Comparison of ENCODE assay signal across 1 cellular context in genomic region chr15:96334017-96334704, GRCh38.
A peak's percentile ranks its signal among the peaks of the same experiment; 100 is the strongest.
TF ChIP-seq lines count a peak whose summit lies in the region.

No MANE protein-coding gene starts in this region.

TF ChIP-seq in HepG2, 621 proteins besides CTCF, POLR2A, EP300 and RAD21 (continued from another document and continues in another):
- TF ChIP-seq FUBP1 (CRISPR knock-in tag; IDR thresholded peaks at IDR 0.05; ENCODE audit: borderline replicate concordance) (no peak), CEBPG (CRISPR knock-in tag; IDR thresholded peaks at IDR 0.05) (no peak), BORCS8-MEF2B (CRISPR knock-in tag; IDR thresholded peaks at IDR 0.05) (peak; percentile 40; the same call in 1 of the 2 replicates), ZNF225 (CRISPR knock-in tag; IDR thresholded peaks at IDR 0.05) (0 out of 2 replicates have a peak, but pooled peaks have one; percentile 13), SRY (CRISPR knock-in tag; IDR thresholded peaks at IDR 0.05) (peak; percentile 25; the same call in 1 of the 2 replicates), RBM39 (IDR thresholded peaks at IDR 0.05; ENCODE audit: low read depth, low read length, poor library complexity, severe bottlenecking) (peak; percentile 17), AHR (CRISPR knock-in tag; IDR thresholded peaks at IDR 0.05) (no peak), MED1 (CRISPR knock-in tag; IDR thresholded peaks at IDR 0.05) (0 out of 2 replicates have a peak, but pooled peaks have one; percentile 30), ZBTB8A (CRISPR knock-in tag; IDR thresholded peaks at IDR 0.05; ENCODE audit: borderline replicate concordance, low read depth) (no peak), ZNF737 (CRISPR knock-in tag; IDR thresholded peaks at IDR 0.05; ENCODE audit: borderline replicate concordance) (0 out of 2 replicates have a peak, but pooled peaks have one; percentile 60), TOPORS (CRISPR knock-in tag; IDR thresholded peaks at IDR 0.05) (0 out of 2 replicates have a peak, but pooled peaks have one; percentile 34), MAZ (IDR thresholded peaks at IDR 0.05; ENCODE audit: borderline replicate concordance, low read depth, low read length) (no peak), MAZ (CRISPR knock-in tag; IDR thresholded peaks at IDR 0.05; ENCODE audit: low read depth) (no peak), HDAC1 (CRISPR knock-in tag; IDR thresholded peaks at IDR 0.05) (no peak), ZSCAN21 (CRISPR knock-in tag; IDR thresholded peaks at IDR 0.05; ENCODE audit: borderline replicate concordance) (0 out of 2 replicates have a peak, but pooled peaks have one; percentile 50), SPEN (CRISPR knock-in tag; IDR thresholded peaks at IDR 0.05; ENCODE audit: low read depth) (no peak), MXD1 (CRISPR knock-in tag; IDR thresholded peaks at IDR 0.05) (0 out of 2 replicates have a peak, but pooled peaks have one; percentile 26), SUZ12 (IDR thresholded peaks at IDR 0.05; ENCODE audit: low read depth, low read length) (no peak), ZNF766 (CRISPR knock-in tag; IDR thresholded peaks at IDR 0.05; ENCODE audit: borderline replicate concordance) (0 out of 2 replicates have a peak, but pooled peaks have one; percentile 20), ZFP41 (CRISPR knock-in tag; IDR thresholded peaks at IDR 0.05; ENCODE audit: borderline replicate concordance) (no peak), ZNF777 (CRISPR knock-in tag; IDR thresholded peaks at IDR 0.05) (peak; percentile 73), ZNF253 (CRISPR knock-in tag; IDR thresholded peaks at IDR 0.05; ENCODE audit: borderline replicate concordance) (no peak), RBFOX2 (IDR thresholded peaks at IDR 0.05; ENCODE audit: low read depth, low read length) (peak; percentile 45; the same call in 1 of the 2 replicates), ZNF263 (CRISPR knock-in tag; IDR thresholded peaks at IDR 0.05) (0 out of 2 replicates have a peak, but pooled peaks have one; percentile 8), AGO2 (optimal IDR thresholded peaks at IDR 0.05; ENCODE audit: low read depth, low read length) (peak; percentile 49), SP2 (CRISPR knock-in tag; IDR thresholded peaks at IDR 0.05) (0 out of 2 replicates have a peak, but pooled peaks have one; percentile 15), ZNF446 (CRISPR knock-in tag; IDR thresholded peaks at IDR 0.05) (no peak), MBD4 (IDR thresholded peaks at IDR 0.05; ENCODE audit: borderline replicate concordance, low read length) (no peak), SRSF1 (optimal IDR thresholded peaks at IDR 0.05; ENCODE audit: low read depth, low read length) (no peak), ZC3H13 (CRISPR knock-in tag; IDR thresholded peaks at IDR 0.05) (peak; percentile 88), KDM5B (CRISPR knock-in tag; IDR thresholded peaks at IDR 0.05; ENCODE audit: borderline replicate concordance) (peak; percentile 39; the same call in 1 of the 2 replicates), NFIC (IDR thresholded peaks at IDR 0.05; ENCODE audit: low read length) (no peak), KDM6A (CRISPR knock-in tag; IDR thresholded peaks at IDR 0.05; ENCODE audit: low read depth) (no peak), E2F2 (CRISPR knock-in tag; IDR thresholded peaks at IDR 0.05; ENCODE audit: borderline replicate concordance) (0 out of 2 replicates have a peak, but pooled peaks have one; percentile 42), FLYWCH1 (CRISPR knock-in tag; IDR thresholded peaks at IDR 0.05) (no peak), TARDBP (CRISPR knock-in tag; IDR thresholded peaks at IDR 0.05) (peak; percentile 29; the same call in 1 of the 2 replicates), YY1 (IDR thresholded peaks at IDR 0.05; ENCODE audit: insufficient read depth, insufficient replicate concordance, low read depth, low read length) (peak; percentile 6), ZNF570 (CRISPR knock-in tag; IDR thresholded peaks at IDR 0.05; ENCODE audit: borderline replicate concordance) (no peak), DPF2 (CRISPR knock-in tag; IDR thresholded peaks at IDR 0.05; ENCODE audit: borderline replicate concordance, low read depth) (no peak), KMT2A (CRISPR knock-in tag; IDR thresholded peaks at IDR 0.05) (peak; percentile 64; the same call in 1 of the 2 replicates), ASH2L (IDR thresholded peaks at IDR 0.05; ENCODE audit: insufficient read length, low read depth, low read length) (peak; percentile 85), KAT7 (CRISPR knock-in tag; IDR thresholded peaks at IDR 0.05; ENCODE audit: borderline replicate concordance) (peak; percentile 72; the same call in 1 of the 2 replicates), NFYB (CRISPR knock-in tag; IDR thresholded peaks at IDR 0.05) (no peak), YEATS4 (CRISPR knock-in tag; IDR thresholded peaks at IDR 0.05; ENCODE audit: borderline replicate concordance) (0 out of 2 replicates have a peak, but pooled peaks have one; percentile 29), NONO (IDR thresholded peaks at IDR 0.05) (no peak), NONO (CRISPR knock-in tag; conservative IDR thresholded peaks at IDR 0.05) (0 out of 2 replicates have a peak, but pooled peaks have one; percentile 27), ZNF558 (CRISPR knock-in tag; IDR thresholded peaks at IDR 0.05; ENCODE audit: borderline replicate concordance) (0 out of 2 replicates have a peak, but pooled peaks have one; percentile 22)
- TF ChIP-seq, protein P1, sequence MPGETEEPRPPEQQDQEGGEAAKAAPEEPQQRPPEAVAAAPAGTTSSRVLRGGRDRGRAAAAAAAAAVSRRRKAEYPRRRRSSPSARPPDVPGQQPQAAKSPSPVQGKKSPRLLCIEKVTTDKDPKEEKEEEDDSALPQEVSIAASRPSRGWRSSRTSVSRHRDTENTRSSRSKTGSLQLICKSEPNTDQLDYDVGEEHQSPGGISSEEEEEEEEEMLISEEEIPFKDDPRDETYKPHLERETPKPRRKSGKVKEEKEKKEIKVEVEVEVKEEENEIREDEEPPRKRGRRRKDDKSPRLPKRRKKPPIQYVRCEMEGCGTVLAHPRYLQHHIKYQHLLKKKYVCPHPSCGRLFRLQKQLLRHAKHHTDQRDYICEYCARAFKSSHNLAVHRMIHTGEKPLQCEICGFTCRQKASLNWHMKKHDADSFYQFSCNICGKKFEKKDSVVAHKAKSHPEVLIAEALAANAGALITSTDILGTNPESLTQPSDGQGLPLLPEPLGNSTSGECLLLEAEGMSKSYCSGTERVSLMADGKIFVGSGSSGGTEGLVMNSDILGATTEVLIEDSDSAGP (CRISPR knock-in tag; IDR thresholded peaks at IDR 0.05; ENCODE audit: borderline replicate concordance): 0 out of 2 replicates have a peak, but pooled peaks have one; percentile 55
- TF ChIP-seq, protein P2, sequence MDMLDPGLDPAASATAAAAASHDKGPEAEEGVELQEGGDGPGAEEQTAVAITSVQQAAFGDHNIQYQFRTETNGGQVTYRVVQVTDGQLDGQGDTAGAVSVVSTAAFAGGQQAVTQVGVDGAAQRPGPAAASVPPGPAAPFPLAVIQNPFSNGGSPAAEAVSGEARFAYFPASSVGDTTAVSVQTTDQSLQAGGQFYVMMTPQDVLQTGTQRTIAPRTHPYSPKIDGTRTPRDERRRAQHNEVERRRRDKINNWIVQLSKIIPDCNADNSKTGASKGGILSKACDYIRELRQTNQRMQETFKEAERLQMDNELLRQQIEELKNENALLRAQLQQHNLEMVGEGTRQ (IDR thresholded peaks at IDR 0.05; ENCODE audit: low read depth, low read length): no peak
- TF ChIP-seq, protein P2 (CRISPR knock-in tag; IDR thresholded peaks at IDR 0.05; ENCODE audit: borderline replicate concordance): no peak
- TF ChIP-seq, protein P3, sequence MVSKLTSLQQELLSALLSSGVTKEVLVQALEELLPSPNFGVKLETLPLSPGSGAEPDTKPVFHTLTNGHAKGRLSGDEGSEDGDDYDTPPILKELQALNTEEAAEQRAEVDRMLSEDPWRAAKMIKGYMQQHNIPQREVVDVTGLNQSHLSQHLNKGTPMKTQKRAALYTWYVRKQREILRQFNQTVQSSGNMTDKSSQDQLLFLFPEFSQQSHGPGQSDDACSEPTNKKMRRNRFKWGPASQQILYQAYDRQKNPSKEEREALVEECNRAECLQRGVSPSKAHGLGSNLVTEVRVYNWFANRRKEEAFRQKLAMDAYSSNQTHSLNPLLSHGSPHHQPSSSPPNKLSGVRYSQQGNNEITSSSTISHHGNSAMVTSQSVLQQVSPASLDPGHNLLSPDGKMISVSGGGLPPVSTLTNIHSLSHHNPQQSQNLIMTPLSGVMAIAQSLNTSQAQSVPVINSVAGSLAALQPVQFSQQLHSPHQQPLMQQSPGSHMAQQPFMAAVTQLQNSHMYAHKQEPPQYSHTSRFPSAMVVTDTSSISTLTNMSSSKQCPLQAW (CRISPR knock-in tag; IDR thresholded peaks at IDR 0.05): 0 out of 2 replicates have a peak, but pooled peaks have one; percentile 13
- TF ChIP-seq, protein P4, sequence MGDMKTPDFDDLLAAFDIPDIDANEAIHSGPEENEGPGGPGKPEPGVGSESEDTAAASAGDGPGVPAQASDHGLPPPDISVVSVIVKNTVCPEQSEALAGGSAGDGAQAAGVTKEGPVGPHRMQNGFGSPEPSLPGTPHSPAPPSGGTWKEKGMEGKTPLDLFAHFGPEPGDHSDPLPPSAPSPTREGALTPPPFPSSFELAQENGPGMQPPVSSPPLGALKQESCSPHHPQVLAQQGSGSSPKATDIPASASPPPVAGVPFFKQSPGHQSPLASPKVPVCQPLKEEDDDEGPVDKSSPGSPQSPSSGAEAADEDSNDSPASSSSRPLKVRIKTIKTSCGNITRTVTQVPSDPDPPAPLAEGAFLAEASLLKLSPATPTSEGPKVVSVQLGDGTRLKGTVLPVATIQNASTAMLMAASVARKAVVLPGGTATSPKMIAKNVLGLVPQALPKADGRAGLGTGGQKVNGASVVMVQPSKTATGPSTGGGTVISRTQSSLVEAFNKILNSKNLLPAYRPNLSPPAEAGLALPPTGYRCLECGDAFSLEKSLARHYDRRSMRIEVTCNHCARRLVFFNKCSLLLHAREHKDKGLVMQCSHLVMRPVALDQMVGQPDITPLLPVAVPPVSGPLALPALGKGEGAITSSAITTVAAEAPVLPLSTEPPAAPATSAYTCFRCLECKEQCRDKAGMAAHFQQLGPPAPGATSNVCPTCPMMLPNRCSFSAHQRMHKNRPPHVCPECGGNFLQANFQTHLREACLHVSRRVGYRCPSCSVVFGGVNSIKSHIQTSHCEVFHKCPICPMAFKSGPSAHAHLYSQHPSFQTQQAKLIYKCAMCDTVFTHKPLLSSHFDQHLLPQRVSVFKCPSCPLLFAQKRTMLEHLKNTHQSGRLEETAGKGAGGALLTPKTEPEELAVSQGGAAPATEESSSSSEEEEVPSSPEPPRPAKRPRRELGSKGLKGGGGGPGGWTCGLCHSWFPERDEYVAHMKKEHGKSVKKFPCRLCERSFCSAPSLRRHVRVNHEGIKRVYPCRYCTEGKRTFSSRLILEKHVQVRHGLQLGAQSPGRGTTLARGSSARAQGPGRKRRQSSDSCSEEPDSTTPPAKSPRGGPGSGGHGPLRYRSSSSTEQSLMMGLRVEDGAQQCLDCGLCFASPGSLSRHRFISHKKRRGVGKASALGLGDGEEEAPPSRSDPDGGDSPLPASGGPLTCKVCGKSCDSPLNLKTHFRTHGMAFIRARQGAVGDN (CRISPR knock-in tag; IDR thresholded peaks at IDR 0.05): peak; percentile 62
- TF ChIP-seq, protein P5, sequence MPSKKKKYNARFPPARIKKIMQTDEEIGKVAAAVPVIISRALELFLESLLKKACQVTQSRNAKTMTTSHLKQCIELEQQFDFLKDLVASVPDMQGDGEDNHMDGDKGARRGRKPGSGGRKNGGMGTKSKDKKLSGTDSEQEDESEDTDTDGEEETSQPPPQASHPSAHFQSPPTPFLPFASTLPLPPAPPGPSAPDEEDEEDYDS (CRISPR knock-in tag; IDR thresholded peaks at IDR 0.05): no peak
- TF ChIP-seq, protein P6, sequence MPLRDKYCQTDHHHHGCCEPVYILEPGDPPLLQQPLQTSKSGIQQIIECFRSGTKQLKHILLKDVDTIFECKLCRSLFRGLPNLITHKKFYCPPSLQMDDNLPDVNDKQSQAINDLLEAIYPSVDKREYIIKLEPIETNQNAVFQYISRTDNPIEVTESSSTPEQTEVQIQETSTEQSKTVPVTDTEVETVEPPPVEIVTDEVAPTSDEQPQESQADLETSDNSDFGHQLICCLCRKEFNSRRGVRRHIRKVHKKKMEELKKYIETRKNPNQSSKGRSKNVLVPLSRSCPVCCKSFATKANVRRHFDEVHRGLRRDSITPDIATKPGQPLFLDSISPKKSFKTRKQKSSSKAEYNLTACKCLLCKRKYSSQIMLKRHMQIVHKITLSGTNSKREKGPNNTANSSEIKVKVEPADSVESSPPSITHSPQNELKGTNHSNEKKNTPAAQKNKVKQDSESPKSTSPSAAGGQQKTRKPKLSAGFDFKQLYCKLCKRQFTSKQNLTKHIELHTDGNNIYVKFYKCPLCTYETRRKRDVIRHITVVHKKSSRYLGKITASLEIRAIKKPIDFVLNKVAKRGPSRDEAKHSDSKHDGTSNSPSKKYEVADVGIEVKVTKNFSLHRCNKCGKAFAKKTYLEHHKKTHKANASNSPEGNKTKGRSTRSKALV (CRISPR knock-in tag; IDR thresholded peaks at IDR 0.05): no peak
